1 cellular context compared by ENCODE assay signal in the genomic region with DNA sequence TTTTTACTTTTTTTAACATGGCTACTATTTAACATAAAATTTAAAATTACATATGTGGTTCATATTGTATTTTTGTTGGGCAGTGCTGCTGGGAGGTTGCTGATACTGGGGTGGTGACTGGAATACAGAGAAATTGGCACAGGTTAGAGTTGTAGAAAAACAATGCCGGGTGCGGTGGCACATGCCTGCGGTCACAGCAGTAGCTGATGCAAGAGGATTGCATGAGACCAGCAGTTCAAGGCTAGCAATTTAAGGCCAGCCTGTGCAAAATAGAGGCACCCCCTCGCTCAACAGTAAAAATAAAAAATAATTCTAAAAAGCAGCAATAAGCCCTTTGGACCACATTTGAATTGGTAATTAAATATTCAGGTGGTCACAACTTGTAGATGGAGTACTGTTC.
TF ChIP-seq lines count a peak whose summit lies in the region.

No MANE protein-coding gene starts in this region.

TF ChIP-seq in K562, 482 proteins besides CTCF, POLR2A, EP300 and RAD21 (continues in another document):
- TF ChIP-seq MYC (IDR thresholded peaks at IDR 0.05; ENCODE audit: low read depth, low read length), result peak; percentile 48; the same call in 1 of the 2 replicates
- no peak for TF ChIP-seq MYC (CRISPR knock-in tag; IDR thresholded peaks at IDR 0.05; ENCODE audit: borderline replicate concordance, low read depth)
- TF ChIP-seq MED1 (CRISPR knock-in tag; IDR thresholded peaks at IDR 0.05; ENCODE audit: borderline replicate concordance), result no peak
- TF ChIP-seq KHSRP (IDR thresholded peaks at IDR 0.05), result no peak
- no peak for TF ChIP-seq RBM34 (IDR thresholded peaks at IDR 0.05; ENCODE audit: borderline replicate concordance, insufficient read depth, low read length)
- TF ChIP-seq, protein P1, sequence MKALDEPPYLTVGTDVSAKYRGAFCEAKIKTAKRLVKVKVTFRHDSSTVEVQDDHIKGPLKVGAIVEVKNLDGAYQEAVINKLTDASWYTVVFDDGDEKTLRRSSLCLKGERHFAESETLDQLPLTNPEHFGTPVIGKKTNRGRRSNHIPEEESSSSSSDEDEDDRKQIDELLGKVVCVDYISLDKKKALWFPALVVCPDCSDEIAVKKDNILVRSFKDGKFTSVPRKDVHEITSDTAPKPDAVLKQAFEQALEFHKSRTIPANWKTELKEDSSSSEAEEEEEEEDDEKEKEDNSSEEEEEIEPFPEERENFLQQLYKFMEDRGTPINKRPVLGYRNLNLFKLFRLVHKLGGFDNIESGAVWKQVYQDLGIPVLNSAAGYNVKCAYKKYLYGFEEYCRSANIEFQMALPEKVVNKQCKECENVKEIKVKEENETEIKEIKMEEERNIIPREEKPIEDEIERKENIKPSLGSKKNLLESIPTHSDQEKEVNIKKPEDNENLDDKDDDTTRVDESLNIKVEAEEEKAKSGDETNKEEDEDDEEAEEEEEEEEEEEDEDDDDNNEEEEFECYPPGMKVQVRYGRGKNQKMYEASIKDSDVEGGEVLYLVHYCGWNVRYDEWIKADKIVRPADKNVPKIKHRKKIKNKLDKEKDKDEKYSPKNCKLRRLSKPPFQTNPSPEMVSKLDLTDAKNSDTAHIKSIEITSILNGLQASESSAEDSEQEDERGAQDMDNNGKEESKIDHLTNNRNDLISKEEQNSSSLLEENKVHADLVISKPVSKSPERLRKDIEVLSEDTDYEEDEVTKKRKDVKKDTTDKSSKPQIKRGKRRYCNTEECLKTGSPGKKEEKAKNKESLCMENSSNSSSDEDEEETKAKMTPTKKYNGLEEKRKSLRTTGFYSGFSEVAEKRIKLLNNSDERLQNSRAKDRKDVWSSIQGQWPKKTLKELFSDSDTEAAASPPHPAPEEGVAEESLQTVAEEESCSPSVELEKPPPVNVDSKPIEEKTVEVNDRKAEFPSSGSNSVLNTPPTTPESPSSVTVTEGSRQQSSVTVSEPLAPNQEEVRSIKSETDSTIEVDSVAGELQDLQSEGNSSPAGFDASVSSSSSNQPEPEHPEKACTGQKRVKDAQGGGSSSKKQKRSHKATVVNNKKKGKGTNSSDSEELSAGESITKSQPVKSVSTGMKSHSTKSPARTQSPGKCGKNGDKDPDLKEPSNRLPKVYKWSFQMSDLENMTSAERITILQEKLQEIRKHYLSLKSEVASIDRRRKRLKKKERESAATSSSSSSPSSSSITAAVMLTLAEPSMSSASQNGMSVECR (CRISPR knock-in tag; IDR thresholded peaks at IDR 0.05), result no peak
- TF ChIP-seq RBM39 (optimal IDR thresholded peaks at IDR 0.05; ENCODE audit: low read depth, low read length), result no peak
- TF ChIP-seq XRCC3 (IDR thresholded peaks at IDR 0.05), result no peak
- TF ChIP-seq, protein P2, sequence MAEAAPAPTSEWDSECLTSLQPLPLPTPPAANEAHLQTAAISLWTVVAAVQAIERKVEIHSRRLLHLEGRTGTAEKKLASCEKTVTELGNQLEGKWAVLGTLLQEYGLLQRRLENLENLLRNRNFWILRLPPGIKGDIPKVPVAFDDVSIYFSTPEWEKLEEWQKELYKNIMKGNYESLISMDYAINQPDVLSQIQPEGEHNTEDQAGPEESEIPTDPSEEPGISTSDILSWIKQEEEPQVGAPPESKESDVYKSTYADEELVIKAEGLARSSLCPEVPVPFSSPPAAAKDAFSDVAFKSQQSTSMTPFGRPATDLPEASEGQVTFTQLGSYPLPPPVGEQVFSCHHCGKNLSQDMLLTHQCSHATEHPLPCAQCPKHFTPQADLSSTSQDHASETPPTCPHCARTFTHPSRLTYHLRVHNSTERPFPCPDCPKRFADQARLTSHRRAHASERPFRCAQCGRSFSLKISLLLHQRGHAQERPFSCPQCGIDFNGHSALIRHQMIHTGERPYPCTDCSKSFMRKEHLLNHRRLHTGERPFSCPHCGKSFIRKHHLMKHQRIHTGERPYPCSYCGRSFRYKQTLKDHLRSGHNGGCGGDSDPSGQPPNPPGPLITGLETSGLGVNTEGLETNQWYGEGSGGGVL (CRISPR knock-in tag; IDR thresholded peaks at IDR 0.05), result no peak
- no peak for TF ChIP-seq STAT5B (CRISPR knock-in tag; IDR thresholded peaks at IDR 0.05)
- no peak for TF ChIP-seq SNRNP70 (optimal IDR thresholded peaks at IDR 0.05; ENCODE audit: low read depth, low read length)
- no peak for TF ChIP-seq CBX5 (IDR thresholded peaks at IDR 0.05; ENCODE audit: borderline replicate concordance, low read depth)
- TF ChIP-seq, protein P3, sequence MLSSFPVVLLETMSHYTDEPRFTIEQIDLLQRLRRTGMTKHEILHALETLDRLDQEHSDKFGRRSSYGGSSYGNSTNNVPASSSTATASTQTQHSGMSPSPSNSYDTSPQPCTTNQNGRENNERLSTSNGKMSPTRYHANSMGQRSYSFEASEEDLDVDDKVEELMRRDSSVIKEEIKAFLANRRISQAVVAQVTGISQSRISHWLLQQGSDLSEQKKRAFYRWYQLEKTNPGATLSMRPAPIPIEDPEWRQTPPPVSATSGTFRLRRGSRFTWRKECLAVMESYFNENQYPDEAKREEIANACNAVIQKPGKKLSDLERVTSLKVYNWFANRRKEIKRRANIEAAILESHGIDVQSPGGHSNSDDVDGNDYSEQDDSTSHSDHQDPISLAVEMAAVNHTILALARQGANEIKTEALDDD (IDR thresholded peaks at IDR 0.05), result no peak
- TF ChIP-seq, protein P4, sequence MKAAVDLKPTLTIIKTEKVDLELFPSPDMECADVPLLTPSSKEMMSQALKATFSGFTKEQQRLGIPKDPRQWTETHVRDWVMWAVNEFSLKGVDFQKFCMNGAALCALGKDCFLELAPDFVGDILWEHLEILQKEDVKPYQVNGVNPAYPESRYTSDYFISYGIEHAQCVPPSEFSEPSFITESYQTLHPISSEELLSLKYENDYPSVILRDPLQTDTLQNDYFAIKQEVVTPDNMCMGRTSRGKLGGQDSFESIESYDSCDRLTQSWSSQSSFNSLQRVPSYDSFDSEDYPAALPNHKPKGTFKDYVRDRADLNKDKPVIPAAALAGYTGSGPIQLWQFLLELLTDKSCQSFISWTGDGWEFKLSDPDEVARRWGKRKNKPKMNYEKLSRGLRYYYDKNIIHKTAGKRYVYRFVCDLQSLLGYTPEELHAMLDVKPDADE (conservative IDR thresholded peaks at IDR 0.05; ENCODE audit: control insufficient read depth, low read depth, low read length), result no peak
- TF ChIP-seq, protein P5, sequence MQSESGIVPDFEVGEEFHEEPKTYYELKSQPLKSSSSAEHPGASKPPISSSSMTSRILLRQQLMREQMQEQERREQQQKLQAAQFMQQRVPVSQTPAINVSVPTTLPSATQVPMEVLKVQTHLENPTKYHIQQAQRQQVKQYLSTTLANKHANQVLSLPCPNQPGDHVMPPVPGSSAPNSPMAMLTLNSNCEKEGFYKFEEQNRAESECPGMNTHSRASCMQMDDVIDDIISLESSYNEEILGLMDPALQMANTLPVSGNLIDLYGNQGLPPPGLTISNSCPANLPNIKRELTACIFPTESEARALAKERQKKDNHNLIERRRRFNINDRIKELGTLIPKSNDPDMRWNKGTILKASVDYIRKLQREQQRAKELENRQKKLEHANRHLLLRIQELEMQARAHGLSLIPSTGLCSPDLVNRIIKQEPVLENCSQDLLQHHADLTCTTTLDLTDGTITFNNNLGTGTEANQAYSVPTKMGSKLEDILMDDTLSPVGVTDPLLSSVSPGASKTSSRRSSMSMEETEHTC (IDR thresholded peaks at IDR 0.05), result no peak
- TF ChIP-seq FOXM1 (IDR thresholded peaks at IDR 0.05; ENCODE audit: low read depth), result no peak
- TF ChIP-seq FOXM1 (CRISPR knock-in tag; IDR thresholded peaks at IDR 0.05; ENCODE audit: low read depth), result no peak
- TF ChIP-seq, protein P6, sequence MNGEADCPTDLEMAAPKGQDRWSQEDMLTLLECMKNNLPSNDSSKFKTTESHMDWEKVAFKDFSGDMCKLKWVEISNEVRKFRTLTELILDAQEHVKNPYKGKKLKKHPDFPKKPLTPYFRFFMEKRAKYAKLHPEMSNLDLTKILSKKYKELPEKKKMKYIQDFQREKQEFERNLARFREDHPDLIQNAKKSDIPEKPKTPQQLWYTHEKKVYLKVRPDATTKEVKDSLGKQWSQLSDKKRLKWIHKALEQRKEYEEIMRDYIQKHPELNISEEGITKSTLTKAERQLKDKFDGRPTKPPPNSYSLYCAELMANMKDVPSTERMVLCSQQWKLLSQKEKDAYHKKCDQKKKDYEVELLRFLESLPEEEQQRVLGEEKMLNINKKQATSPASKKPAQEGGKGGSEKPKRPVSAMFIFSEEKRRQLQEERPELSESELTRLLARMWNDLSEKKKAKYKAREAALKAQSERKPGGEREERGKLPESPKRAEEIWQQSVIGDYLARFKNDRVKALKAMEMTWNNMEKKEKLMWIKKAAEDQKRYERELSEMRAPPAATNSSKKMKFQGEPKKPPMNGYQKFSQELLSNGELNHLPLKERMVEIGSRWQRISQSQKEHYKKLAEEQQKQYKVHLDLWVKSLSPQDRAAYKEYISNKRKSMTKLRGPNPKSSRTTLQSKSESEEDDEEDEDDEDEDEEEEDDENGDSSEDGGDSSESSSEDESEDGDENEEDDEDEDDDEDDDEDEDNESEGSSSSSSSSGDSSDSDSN (IDR thresholded peaks at IDR 0.05; ENCODE audit: borderline replicate concordance in 1 of 2, low read depth in 2 of 2, low read length in 2 of 2), result no peak
- TF ChIP-seq NELFE (IDR thresholded peaks at IDR 0.05; ENCODE audit: insufficient read depth, insufficient read length), result no peak
- no peak for TF ChIP-seq XRCC5 (IDR thresholded peaks at IDR 0.05; ENCODE audit: low read depth, low read length)
- peak; percentile 22; the same call in 1 of the 2 replicates for TF ChIP-seq L3MBTL2 (IDR thresholded peaks at IDR 0.05)
- TF ChIP-seq DMBX1 (CRISPR knock-in tag; IDR thresholded peaks at IDR 0.05; ENCODE audit: borderline replicate concordance), result no peak
- TF ChIP-seq, protein P7, sequence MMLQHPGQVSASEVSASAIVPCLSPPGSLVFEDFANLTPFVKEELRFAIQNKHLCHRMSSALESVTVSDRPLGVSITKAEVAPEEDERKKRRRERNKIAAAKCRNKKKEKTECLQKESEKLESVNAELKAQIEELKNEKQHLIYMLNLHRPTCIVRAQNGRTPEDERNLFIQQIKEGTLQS (IDR thresholded peaks at IDR 0.05), result peak; percentile 43; the same call in 1 of the 2 replicates
- TF ChIP-seq, protein P7 (CRISPR knock-in tag; conservative IDR thresholded peaks at IDR 0.05), result no peak
- no peak for TF ChIP-seq ZNF57 (CRISPR knock-in tag; IDR thresholded peaks at IDR 0.05)
- TF ChIP-seq, protein P8, sequence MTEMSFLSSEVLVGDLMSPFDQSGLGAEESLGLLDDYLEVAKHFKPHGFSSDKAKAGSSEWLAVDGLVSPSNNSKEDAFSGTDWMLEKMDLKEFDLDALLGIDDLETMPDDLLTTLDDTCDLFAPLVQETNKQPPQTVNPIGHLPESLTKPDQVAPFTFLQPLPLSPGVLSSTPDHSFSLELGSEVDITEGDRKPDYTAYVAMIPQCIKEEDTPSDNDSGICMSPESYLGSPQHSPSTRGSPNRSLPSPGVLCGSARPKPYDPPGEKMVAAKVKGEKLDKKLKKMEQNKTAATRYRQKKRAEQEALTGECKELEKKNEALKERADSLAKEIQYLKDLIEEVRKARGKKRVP (CRISPR knock-in tag; IDR thresholded peaks at IDR 0.05), result peak; percentile 45; the same call in 1 of the 2 replicates
- TF ChIP-seq ZNF217 (CRISPR knock-in tag; IDR thresholded peaks at IDR 0.05), result no peak
- TF ChIP-seq, protein P9, sequence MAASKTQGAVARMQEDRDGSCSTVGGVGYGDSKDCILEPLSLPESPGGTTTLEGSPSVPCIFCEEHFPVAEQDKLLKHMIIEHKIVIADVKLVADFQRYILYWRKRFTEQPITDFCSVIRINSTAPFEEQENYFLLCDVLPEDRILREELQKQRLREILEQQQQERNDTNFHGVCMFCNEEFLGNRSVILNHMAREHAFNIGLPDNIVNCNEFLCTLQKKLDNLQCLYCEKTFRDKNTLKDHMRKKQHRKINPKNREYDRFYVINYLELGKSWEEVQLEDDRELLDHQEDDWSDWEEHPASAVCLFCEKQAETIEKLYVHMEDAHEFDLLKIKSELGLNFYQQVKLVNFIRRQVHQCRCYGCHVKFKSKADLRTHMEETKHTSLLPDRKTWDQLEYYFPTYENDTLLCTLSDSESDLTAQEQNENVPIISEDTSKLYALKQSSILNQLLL (CRISPR knock-in tag; IDR thresholded peaks at IDR 0.05; ENCODE audit: borderline replicate concordance), result no peak
- no peak for TF ChIP-seq CEBPG (CRISPR knock-in tag; IDR thresholded peaks at IDR 0.05)
- peak; percentile 46 to 64; a peak in 3 of 4 replicates for TF ChIP-seq CEBPG (tag; conservative IDR thresholded peaks at IDR 0.05 in 1 of 2, IDR thresholded peaks at IDR 0.05 in 1 of 2)
- TF ChIP-seq, protein P10, sequence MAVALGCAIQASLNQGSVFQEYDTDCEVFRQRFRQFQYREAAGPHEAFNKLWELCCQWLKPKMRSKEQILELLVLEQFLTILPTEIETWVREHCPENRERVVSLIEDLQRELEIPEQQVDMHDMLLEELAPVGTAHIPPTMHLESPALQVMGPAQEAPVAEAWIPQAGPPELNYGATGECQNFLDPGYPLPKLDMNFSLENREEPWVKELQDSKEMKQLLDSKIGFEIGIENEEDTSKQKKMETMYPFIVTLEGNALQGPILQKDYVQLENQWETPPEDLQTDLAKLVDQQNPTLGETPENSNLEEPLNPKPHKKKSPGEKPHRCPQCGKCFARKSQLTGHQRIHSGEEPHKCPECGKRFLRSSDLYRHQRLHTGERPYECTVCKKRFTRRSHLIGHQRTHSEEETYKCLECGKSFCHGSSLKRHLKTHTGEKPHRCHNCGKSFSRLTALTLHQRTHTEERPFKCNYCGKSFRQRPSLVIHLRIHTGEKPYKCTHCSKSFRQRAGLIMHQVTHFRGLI (CRISPR knock-in tag; IDR thresholded peaks at IDR 0.05), result peak; percentile 55; the same call in 1 of the 2 replicates
- TF ChIP-seq ARID1B (IDR thresholded peaks at IDR 0.05), result no peak
- TF ChIP-seq NUFIP1 (IDR thresholded peaks at IDR 0.05; ENCODE audit: partially characterized antibody), result no peak
- no peak for TF ChIP-seq GABPA (tag; conservative IDR thresholded peaks at IDR 0.05; ENCODE audit: low read depth)
- 0 out of 2 replicates have a peak, but pooled peaks have one; percentile 52 for TF ChIP-seq ZNF175 (CRISPR knock-in tag; IDR thresholded peaks at IDR 0.05; ENCODE audit: low read depth)
- TF ChIP-seq ARHGAP35 (IDR thresholded peaks at IDR 0.05; ENCODE audit: partially characterized antibody), result no peak
- no peak for TF ChIP-seq BCOR (IDR thresholded peaks at IDR 0.05)
- TF ChIP-seq HDAC8 (tag; IDR thresholded peaks at IDR 0.05), result no peak
- no peak for TF ChIP-seq ZNF444 (CRISPR knock-in tag; IDR thresholded peaks at IDR 0.05)
- TF ChIP-seq, protein P11, sequence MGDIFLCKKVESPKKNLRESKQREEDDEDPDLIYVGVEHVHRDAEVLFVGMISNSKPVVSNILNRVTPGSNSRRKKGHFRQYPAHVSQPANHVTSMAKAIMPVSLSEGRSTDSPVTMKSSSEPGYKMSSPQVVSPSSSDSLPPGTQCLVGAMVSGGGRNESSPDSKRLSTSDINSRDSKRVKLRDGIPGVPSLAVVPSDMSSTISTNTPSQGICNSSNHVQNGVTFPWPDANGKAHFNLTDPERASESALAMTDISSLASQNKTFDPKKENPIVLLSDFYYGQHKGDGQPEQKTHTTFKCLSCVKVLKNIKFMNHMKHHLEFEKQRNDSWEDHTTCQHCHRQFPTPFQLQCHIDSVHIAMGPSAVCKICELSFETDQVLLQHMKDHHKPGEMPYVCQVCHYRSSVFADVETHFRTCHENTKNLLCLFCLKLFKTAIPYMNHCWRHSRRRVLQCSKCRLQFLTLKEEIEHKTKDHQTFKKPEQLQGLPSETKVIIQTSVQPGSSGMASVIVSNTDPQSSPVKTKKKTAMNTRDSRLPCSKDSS (IDR thresholded peaks at IDR 0.05; ENCODE audit: low read depth, partially characterized antibody), result no peak
